In genomic region chr3:1855836-1856235, GRCh38 we compare ENCODE assay signal across 29 cellular contexts.
"Had no signal": no experiment of that assay in that cellular context is flagged by ENCODE, and none has a peak within 500 bp of the region (broad histone marks: within the 10 kb centered on the region; RNA-seq: fewer than 3 reads in every experiment).

No MANE protein-coding gene starts in this region.

- H3K4me1 ChIP-seq: adrenal gland, body of pancreas, colonic mucosa, esophagus squamous epithelium had no signal

- H3K27ac ChIP-seq: adrenal gland, body of pancreas, colonic mucosa, epithelial cell of prostate, esophagus squamous epithelium had no signal

- H3K27me3 ChIP-seq: adrenal gland, body of pancreas, colonic mucosa, esophagus squamous epithelium had no signal

- H3K9me3 ChIP-seq: adrenal gland, body of pancreas, colonic mucosa, esophagus squamous epithelium had no signal

- H3K36me3 ChIP-seq: adrenal gland, colonic mucosa, esophagus squamous epithelium had no signal

- H3K4me3 ChIP-seq: adrenal gland, body of pancreas, colonic mucosa, esophagus squamous epithelium had no signal

- DNase-seq: activated CD4-positive, alpha-beta memory T cell treated with anti-CD3 and anti-CD28 coated beads for 36 hours; activated CD4-positive, alpha-beta T cell treated with anti-CD3 and anti-CD28 coated beads for 36 hours; activated CD4-positive, alpha-beta T cell treated with anti-CD3 and anti-CD28 coated beads, Interleukin-2, amount 10 ng/mL, durations not matched to agents 24 days and 14 days; activated CD4-positive, CD25-positive, alpha-beta regulatory T cell; activated CD4-positive, CD25-positive, alpha-beta regulatory T cell treated with anti-CD3 and anti-CD28 coated beads, Interleukin-2, amount 50 U/mL, for 72 hours; activated CD8-positive, alpha-beta memory T cell treated with anti-CD3 and anti-CD28 coated beads, Interleukin-2, amount 10 ng/mL, durations not matched to agents 7 days and 5 days; activated CD8-positive, alpha-beta memory T cell treated with anti-CD3 and anti-CD28 coated beads, Interleukin-2, amount 50 U/mL, for 4 hours; activated CD8-positive, alpha-beta T cell treated with anti-CD3 and anti-CD28 coated beads, Interleukin-2, amount 10 ng/mL, durations not matched to agents 7 days and 5 days; activated effector memory CD4-positive, alpha-beta T cell treated with anti-CD3 and anti-CD28 coated beads, Interleukin-2, amount 50 U/mL, for 16 hours; activated naive CD4-positive, alpha-beta T cell treated with anti-CD3 and anti-CD28 coated beads for 36 hours; activated naive CD8-positive, alpha-beta T cell treated with anti-CD3 and anti-CD28 coated beads for 36 hours; activated naive CD8-positive, alpha-beta T cell treated with anti-CD3 and anti-CD28 coated beads, Interleukin-2, amount 50 U/mL, for 24 hours; activated T-cell treated with anti-CD3 and anti-CD28 coated beads, Interleukin-2, amount 50 U/mL, for 1 hour; activated T-cell treated with anti-CD3 and anti-CD28 coated beads, Interleukin-2, amount 50 U/mL, for 48 hours; adrenal gland; amygdala; aorta; body of pancreas; central memory CD4-positive, alpha-beta T cell; cerebellar nuclear complex; colonic mucosa; effector CD8-positive, alpha-beta T cell; esophagus squamous epithelium; head of caudate nucleus; T-helper 2 cell had no signal

- FAIRE-seq: endometrium, endothelial cell of umbilical vein, frontal cortex had no signal
